8 cellular contexts compared by ENCODE assay signal in genomic region chr19:9784163-9784496, GRCh38. TPM values are rescaled to one million over a fixed set of nuclear protein-coding genes. Genes with fewer than 3 reads are reported as not detected.
DNase-seq lines count a peak whose midpoint lies in the region; ATAC-seq and TF ChIP-seq lines count a peak whose summit lies in the region.
"Not testable (repeated sequence)": the region's sequence is repeated elsewhere in the genome, so short reads cannot be mapped to it uniquely, and the experiment has no call there.

No MANE protein-coding gene starts in this region.

- peak overlapping the region; percentile 73 for H3K4me2 ChIP-seq in Karpas-422 (ENCODE audit: low read depth, low read length, poor library complexity, severe bottlenecking)

- POLR2A ChIA-PET in CD8-positive, alpha-beta T cell (lab: Charles Lee) = not testable (repeated sequence)
- POLR2A ChIA-PET in activated B cell treated with CpG ODN at 0.5 μM for 24 hours (lab: Charles Lee) = interaction anchor here (1.5 kb wide), 1 partner anchor 15 kb away, joined by 11 read pairs; the partner anchor contains the start of gene ZNF846
- POLR2A ChIA-PET in activated naive CD8-positive, alpha-beta T cell treated with anti-CD3 and anti-CD28 coated beads, Interleukin-2, amount 10 ng/mL, durations not matched to agents 7 days and 5 days (lab: Charles Lee) = interaction anchor here (1.1 kb wide), 1 partner anchor 15 kb away, joined by 3 read pairs; the partner anchor contains the start of gene ZNF846

- not testable (repeated sequence) for H3K9me3 ChIP-seq in CD8-positive, alpha-beta T cell (ENCODE audit: low read length); Karpas-422 (ENCODE audit: low read length); endodermal cell (ENCODE audit: control insufficient read depth, low read length); right lobe of liver; neuron (ENCODE audit: low read length); thoracic aorta

- not testable (repeated sequence) for H3K4me1 ChIP-seq in CD8-positive, alpha-beta T cell (ENCODE audit: insufficient read depth, low read length); endodermal cell (ENCODE audit: control insufficient read depth, insufficient read depth, low read length)
- peaks cover 17% of the 10 kb centered on the region for H3K4me1 ChIP-seq in Karpas-422 (ENCODE audit: low read length)
- peaks cover 0 to 11% (median 2%) of the 10 kb centered on the region in 4 donors for H3K4me1 ChIP-seq in right lobe of liver
- H3K4me1 ChIP-seq in neuron (ENCODE audit: insufficient read depth, low read length) = peaks cover 14% of the 10 kb centered on the region
- peaks cover 8 to 13% of the 10 kb centered on the region in 2 donors for H3K4me1 ChIP-seq in thoracic aorta (ENCODE audit: control insufficient read depth in 1 of 2, low read depth in 2 of 2)

- H3K27me3 ChIP-seq in CD8-positive, alpha-beta T cell (ENCODE audit: insufficient read depth, low read length); Karpas-422 (ENCODE audit: low read length); endodermal cell (ENCODE audit: control insufficient read depth, insufficient read depth, low read length, poor library complexity, severe bottlenecking); right lobe of liver; neuron (ENCODE audit: insufficient read depth, low read length); thoracic aorta (replicated peaks; ENCODE audit: insufficient read depth): not testable (repeated sequence)

- H3K79me2 ChIP-seq in Karpas-422 (ENCODE audit: low read length) = not testable (repeated sequence)

- peaks cover 24% of the 10 kb centered on the region for H3K4me1 Mint-ChIP-seq in CD8-positive, alpha-beta T cell (ENCODE audit: low read depth)
- H3K4me1 Mint-ChIP-seq in activated B cell treated with CpG ODN at 0.5 μM for 24 hours (peaks cover 12% of the 10 kb centered on the region), endodermal cell (peaks cover 19% of the 10 kb centered on the region)
- peaks cover 21% of the 10 kb centered on the region for H3K4me1 Mint-ChIP-seq in activated naive CD8-positive, alpha-beta T cell treated with anti-CD3 and anti-CD28 coated beads, Interleukin-2, amount 10 ng/mL, durations not matched to agents 7 days and 5 days

- H3K36me3 ChIP-seq in CD8-positive, alpha-beta T cell (ENCODE audit: insufficient read depth, low read length); Karpas-422 (ENCODE audit: insufficient read depth, low read length); endodermal cell (ENCODE audit: control insufficient read depth, insufficient read depth, low read length); right lobe of liver; neuron (ENCODE audit: insufficient read depth, low read length); thoracic aorta: not testable (repeated sequence)

- not testable (repeated sequence) for ATAC-seq in CD8-positive, alpha-beta T cell; activated B cell treated with CpG ODN at 0.5 μM for 24 hours (ENCODE audit: low read depth); activated naive CD8-positive, alpha-beta T cell treated with anti-CD3 and anti-CD28 coated beads, Interleukin-2, amount 10 ng/mL, durations not matched to agents 7 days and 5 days (ENCODE audit: low read depth); right lobe of liver; thoracic aorta (ENCODE audit: insufficient number of reproducible peaks, low FRiP score, low read depth)

- not testable (repeated sequence) for TF ChIP-seq CTCF in CD8-positive, alpha-beta T cell (IDR thresholded peaks at IDR 0.05); activated B cell treated with CpG ODN at 0.5 μM for 24 hours (IDR thresholded peaks at IDR 0.05); endodermal cell (conservative IDR thresholded peaks at IDR 0.05); right lobe of liver (IDR thresholded peaks at IDR 0.05); thoracic aorta (IDR thresholded peaks at IDR 0.05)

- H3K9me3 Mint-ChIP-seq in CD8-positive, alpha-beta T cell; activated B cell treated with CpG ODN at 0.5 μM for 24 hours; activated naive CD8-positive, alpha-beta T cell treated with anti-CD3 and anti-CD28 coated beads, Interleukin-2, amount 10 ng/mL, durations not matched to agents 7 days and 5 days: not testable (repeated sequence)
- peaks cover 11% of the 10 kb centered on the region for H3K9me3 Mint-ChIP-seq in endodermal cell

- peak overlapping the region; percentile 72 for H3K9ac ChIP-seq in Karpas-422 (ENCODE audit: low read length)
- peak overlapping the region; percentile 97 for H3K9ac ChIP-seq in endodermal cell (ENCODE audit: extremely low read depth, low read length, poor library complexity, severe bottlenecking)

- H3K4me3 Mint-ChIP-seq in CD8-positive, alpha-beta T cell = peak overlapping the region; percentile 88
- peak overlapping the region; percentile 29 for H3K4me3 Mint-ChIP-seq in activated B cell treated with CpG ODN at 0.5 μM for 24 hours
- peak overlapping the region; percentile 93 for H3K4me3 Mint-ChIP-seq in activated naive CD8-positive, alpha-beta T cell treated with anti-CD3 and anti-CD28 coated beads, Interleukin-2, amount 10 ng/mL, durations not matched to agents 7 days and 5 days
- peak overlapping the region; percentile 83 for H3K4me3 Mint-ChIP-seq in endodermal cell

- H3K27ac Mint-ChIP-seq in CD8-positive, alpha-beta T cell = peak overlapping the region; percentile 95
- H3K27ac Mint-ChIP-seq in activated B cell treated with CpG ODN at 0.5 μM for 24 hours = not testable (repeated sequence)
- H3K27ac Mint-ChIP-seq in activated naive CD8-positive, alpha-beta T cell treated with anti-CD3 and anti-CD28 coated beads, Interleukin-2, amount 10 ng/mL, durations not matched to agents 7 days and 5 days = peak overlapping the region; percentile 100
- H3K27ac Mint-ChIP-seq in endodermal cell = peak overlapping the region; percentile 100

- not testable (repeated sequence) for H3K27ac ChIP-seq in CD8-positive, alpha-beta T cell (ENCODE audit: low read depth, low read length); Karpas-422 (ENCODE audit: low read length)
- H3K27ac ChIP-seq in endodermal cell (ENCODE audit: low read depth, low read length) (peak overlapping the region; percentile 80), right lobe of liver (peak overlapping the region in 2 of 3 donors; percentile 22 to 33), thoracic aorta (peak overlapping the region in 1 of 2 donors; percentile 81)

- H3K9me2 ChIP-seq in Karpas-422 (replicated peaks; ENCODE audit: insufficient read depth, low read length) = not testable (repeated sequence)

- not testable (repeated sequence) for H4K20me1 ChIP-seq in Karpas-422 (ENCODE audit: insufficient read depth, low read depth, low read length)

- not testable (repeated sequence) for H3K4me3 ChIP-seq in CD8-positive, alpha-beta T cell (ENCODE audit: low read depth, low read length); right lobe of liver
- peak overlapping the region; percentile 70; the same call in 1 of the 2 replicates for H3K4me3 ChIP-seq in Karpas-422 (ENCODE audit: low read length)
- peak overlapping the region; percentile 31 for H3K4me3 ChIP-seq in endodermal cell (ENCODE audit: low read length)
- H3K4me3 ChIP-seq in neuron (ENCODE audit: low read length) = peak overlapping the region; percentile 55
- peak overlapping the region; percentile 100 for H3K4me3 ChIP-seq in thoracic aorta

- H3K27me3 Mint-ChIP-seq in CD8-positive, alpha-beta T cell (ENCODE audit: low read depth); activated B cell treated with CpG ODN at 0.5 μM for 24 hours; activated naive CD8-positive, alpha-beta T cell treated with anti-CD3 and anti-CD28 coated beads, Interleukin-2, amount 10 ng/mL, durations not matched to agents 7 days and 5 days; endodermal cell (ENCODE audit: insufficient read depth): not testable (repeated sequence)

- H3K36me3 Mint-ChIP-seq in CD8-positive, alpha-beta T cell; activated B cell treated with CpG ODN at 0.5 μM for 24 hours (ENCODE audit: low read depth): not testable (repeated sequence)
- peaks cover 12% of the 10 kb centered on the region for H3K36me3 Mint-ChIP-seq in activated naive CD8-positive, alpha-beta T cell treated with anti-CD3 and anti-CD28 coated beads, Interleukin-2, amount 10 ng/mL, durations not matched to agents 7 days and 5 days
- H3K36me3 Mint-ChIP-seq in endodermal cell (ENCODE audit: low read depth) = peaks cover 15% of the 10 kb centered on the region

- intact Hi-C loops in CD8-positive, alpha-beta T cell (cut with DNase I, micrococcal nuclease); right lobe of liver (cut with DNase I): not testable (repeated sequence)
- intact Hi-C loops in activated B cell treated with CpG ODN at 0.5 μM for 24 hours (cut with micrococcal nuclease) = loop anchor here (2.0 kb wide), 2 partner anchors 51 to 109 kb away; partner anchors contain the start of genes PIN1 and ZNF562

- CTCF ChIA-PET in CD8-positive, alpha-beta T cell (lab: Charles Lee) = interaction anchor here (0.8 kb wide), 1 partner anchor 12 kb away, joined by 3 read pairs; no protein-coding TSS in a partner anchor
- CTCF ChIA-PET in activated B cell treated with CpG ODN at 0.5 μM for 24 hours (lab: Charles Lee) = not testable (repeated sequence)

- DNase-seq in CD8-positive, alpha-beta T cell; Karpas-422; activated B cell treated with CpG ODN at 0.5 μM for 24 hours; activated naive CD8-positive, alpha-beta T cell treated with anti-CD3 and anti-CD28 coated beads, Interleukin-2, amount 10 ng/mL, durations not matched to agents 7 days and 5 days; endodermal cell; right lobe of liver; thoracic aorta (ENCODE audit: low spot score): not testable (repeated sequence)

- not testable (repeated sequence) for H2AFZ ChIP-seq in Karpas-422 (ENCODE audit: low read length); neuron (ENCODE audit: low read depth, low read length)

- 80 to 96% methylated on average over 6 of the region's 6 CpGs for WGBS in endodermal cell (ENCODE audit: insufficient coverage in 1 of 2, insufficient read length in 1 of 2), 2 experiments
- 87% methylated on average over 4 of the region's 6 CpGs for WGBS in right lobe of liver (ENCODE audit: insufficient coverage, low coverage, low lambda C conversion rate, missing lambda C conversion rate)

- not testable (repeated sequence) for TF ChIP-seq POLR2A in right lobe of liver (IDR thresholded peaks at IDR 0.05)

RNA-seq across cellular contexts. Expression of gene ZNF846, which starts 15.6 kb away (rescaled TPM):
- 1 to 10 TPM; 6.4 to 8.2 TPM for total RNA-seq in CD8-positive, alpha-beta T cell
- 7.3 and 10.4 TPM in 2 replicates for total RNA-seq in Karpas-422 (2014; rRNA removed; shearing (Covaris generic); ENCODE audit: low replicate concordance)
- total RNA-seq in activated B cell treated with CpG ODN at 0.5 μM for 24 hours = 7.9 and 10.7 TPM in 2 replicates
- 10 to 100 TPM; 17.9 to 21.1 TPM for total RNA-seq in activated naive CD8-positive, alpha-beta T cell treated with anti-CD3 and anti-CD28 coated beads, Interleukin-2, amount 10 ng/mL, durations not matched to agents 7 days and 5 days
- 10 to 100 TPM; 12.3 to 23.6 TPM for total RNA-seq in endodermal cell
- polyA plus RNA-seq in endodermal cell (2013, experiment 1 of 2) = 11.4 TPM
- 13.0 TPM for polyA plus RNA-seq in endodermal cell (2013, experiment 2 of 2)
- total RNA-seq in right lobe of liver = 1 to 10 TPM; 2.8 to 4.6 (median 4.0) TPM
- 10 to 100 TPM; 44.0 to 54.6 TPM for total RNA-seq in thoracic aorta

RNA-seq across cellular contexts. Expression of gene FBXL12, which starts 34.7 kb away (rescaled TPM):
- 10 to 100 TPM; 38.9 to 41.3 TPM for total RNA-seq in CD8-positive, alpha-beta T cell
- total RNA-seq in Karpas-422 (2014; rRNA removed; shearing (Covaris generic); ENCODE audit: low replicate concordance) = 31.5 and 40.7 TPM in 2 replicates
- 34.6 and 41.9 TPM in 2 replicates for total RNA-seq in activated B cell treated with CpG ODN at 0.5 μM for 24 hours
- total RNA-seq in activated naive CD8-positive, alpha-beta T cell treated with anti-CD3 and anti-CD28 coated beads, Interleukin-2, amount 10 ng/mL, durations not matched to agents 7 days and 5 days = 10 to 100 TPM; 33.9 to 37.0 TPM
- total RNA-seq in endodermal cell = 10 to 100 TPM; 28.3 to 28.8 TPM
- 27.8 TPM for polyA plus RNA-seq in endodermal cell (2013, experiment 1 of 2)
- polyA plus RNA-seq in endodermal cell (2013, experiment 2 of 2) = 26.3 TPM
- total RNA-seq in right lobe of liver = 10 to 100 TPM in 4 of 6 experiments, 1 to 10 TPM in 2; 9.8 to 18.4 (median 10.9) TPM
- total RNA-seq in thoracic aorta = 10 to 100 TPM; 28.9 to 64.8 TPM

RNA-seq across cellular contexts. Expression of gene UBL5, which starts 43.6 kb away (rescaled TPM):
- total RNA-seq in CD8-positive, alpha-beta T cell = 100 to 1,000 TPM; 161 to 173 TPM
- 303 and 490 TPM in 2 replicates for total RNA-seq in Karpas-422 (2014; rRNA removed; shearing (Covaris generic); ENCODE audit: low replicate concordance)
- 270 and 285 TPM in 2 replicates for total RNA-seq in activated B cell treated with CpG ODN at 0.5 μM for 24 hours
- total RNA-seq in activated naive CD8-positive, alpha-beta T cell treated with anti-CD3 and anti-CD28 coated beads, Interleukin-2, amount 10 ng/mL, durations not matched to agents 7 days and 5 days = 100 to 1,000 TPM; 310 to 340 TPM
- total RNA-seq in endodermal cell = 100 to 1,000 TPM; 415 to 506 TPM
- 627 TPM for polyA plus RNA-seq in endodermal cell (2013, experiment 1 of 2)
- polyA plus RNA-seq in endodermal cell (2013, experiment 2 of 2) = 623 TPM
- 100 to 1,000 TPM; 152 to 303 (median 168) TPM for total RNA-seq in right lobe of liver
- total RNA-seq in thoracic aorta = 100 to 1,000 TPM; 210 to 414 TPM

RNA-seq across cellular contexts. Expression of gene PIN1, which starts 51.0 kb away (rescaled TPM):
- total RNA-seq in CD8-positive, alpha-beta T cell = 10 to 100 TPM; 42.4 to 42.7 TPM
- total RNA-seq in Karpas-422 (2014; rRNA removed; shearing (Covaris generic); ENCODE audit: low replicate concordance) = 56.9 and 119 TPM in 2 replicates
- total RNA-seq in activated B cell treated with CpG ODN at 0.5 μM for 24 hours = 57.1 and 66.0 TPM in 2 replicates
- total RNA-seq in activated naive CD8-positive, alpha-beta T cell treated with anti-CD3 and anti-CD28 coated beads, Interleukin-2, amount 10 ng/mL, durations not matched to agents 7 days and 5 days = 100 to 1,000 TPM in 1 of 2 experiments, 10 to 100 TPM in 1; 95.1 to 101 TPM
- 100 to 1,000 TPM in 1 of 2 donors, 10 to 100 TPM in 1; 92.4 to 101 TPM for total RNA-seq in endodermal cell
- polyA plus RNA-seq in endodermal cell (2013, experiment 1 of 2) = 84.6 TPM
- 87.0 TPM for polyA plus RNA-seq in endodermal cell (2013, experiment 2 of 2)
- 10 to 100 TPM; 19.9 to 54.5 (median 24.8) TPM for total RNA-seq in right lobe of liver
- total RNA-seq in thoracic aorta = 10 to 100 TPM; 76.5 to 79.4 TPM

Comparison
In these comparisons a context has a peak if more than half of its experiments do, and no peak if none do; other contexts are left out.
1. H3K4me3 Mint-ChIP-seq: peak in every context shown above with its lines; median percentile 93 in activated naive CD8-positive, alpha-beta T cell treated with anti-CD3 and anti-CD28 coated beads, Interleukin-2, amount 10 ng/mL, durations not matched to agents 7 days and 5 days; 88 in CD8-positive, alpha-beta T cell; 83 in endodermal cell; 29 in activated B cell treated with CpG ODN at 0.5 μM for 24 hours.